In the genomic region with DNA sequence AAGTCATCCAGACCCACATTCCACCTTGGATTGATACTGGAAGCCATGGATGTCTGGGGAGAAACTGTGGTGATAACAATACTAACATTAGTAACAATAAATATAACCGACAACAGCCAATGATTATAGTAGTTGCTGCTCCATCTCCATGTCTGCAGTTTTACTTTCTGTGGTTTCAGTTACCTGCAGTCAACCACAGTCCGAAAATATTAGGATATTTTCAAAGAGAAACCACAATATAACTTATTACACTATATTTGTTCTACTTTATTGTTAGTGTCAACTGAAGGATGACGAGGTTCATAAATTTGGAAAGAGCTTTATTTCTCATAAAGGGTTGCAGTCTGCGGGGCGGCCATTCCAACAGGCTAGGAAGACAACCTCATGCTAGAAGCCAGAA, we compare ENCODE assay signal across 24 cellular contexts.
"Had no signal": no experiment of that assay in that cellular context is flagged by ENCODE, and none has a peak within 500 bp of the region (broad histone marks: within the 10 kb centered on the region; RNA-seq: fewer than 3 reads in every experiment).

No MANE protein-coding gene starts in this region.

- FAIRE-seq: endothelial cell of umbilical vein, frontal cortex, kidney had no signal

- H3K4me3 ChIP-seq: coronary artery, lung, stomach, tibial artery had no signal

- H3K9ac ChIP-seq: parathyroid adenoma had no signal

- H3K27ac ChIP-seq: coronary artery, neutrophil, parathyroid adenoma, stomach, tibial artery had no signal

- H3K36me3 ChIP-seq: neutrophil, stomach, tibial artery had no signal

- H2AFZ ChIP-seq: parathyroid adenoma had no signal

- H3K4me3 Mint-ChIP-seq: memory B cell; natural killer cell treated with Interleukin-12 subunit alpha and Interleukin-12 subunit beta and Interleukin-15 and Interleukin-18, amount 100 ng/mL, for 72 hours; stimulated activated effector memory CD8-positive, alpha-beta T cell treated with anti-CD3 and anti-CD28 coated beads, Interleukin-12 subunit alpha, Interleukin-12 subunit beta, amount 100 ng/mL, for 72 hours had no signal

- DNase-seq: dermis blood vessel endothelial cell; effector memory CD4-positive, alpha-beta T cell; erythroblast; hypothalamus; kidney; stimulated activated CD4-positive, alpha-beta T cell treated with anti-CD3 and anti-CD28 coated beads, Interleukin-2, amount 100 ng/mL, for 24 hours; stimulated activated CD4-positive, alpha-beta T cell treated with anti-CD3 and anti-CD28 coated beads, Interleukin-4, amount 100 ng/mL, for 24 hours; stimulated activated naive CD4-positive, alpha-beta T cell treated with Interleukin-2 at 50 U/mL for 16 hours; stomach; tibial artery had no signal

- H3K4me1 ChIP-seq: parathyroid adenoma had no signal

- ATAC-seq: left lobe of liver; natural killer cell treated with Interleukin-12 subunit alpha and Interleukin-12 subunit beta and Interleukin-15 and Interleukin-18, amount 100 ng/mL, for 72 hours; sciatic nerve; stimulated activated effector memory CD8-positive, alpha-beta T cell treated with anti-CD3 and anti-CD28 coated beads, Interleukin-12 subunit alpha, Interleukin-12 subunit beta, amount 100 ng/mL, for 72 hours had no signal

- H3K27me3 Mint-ChIP-seq: memory B cell, progenitor cell of endocrine pancreas had no signal

- H3K9me3 Mint-ChIP-seq: natural killer cell treated with Interleukin-12 subunit alpha and Interleukin-12 subunit beta and Interleukin-15 and Interleukin-18, amount 100 ng/mL, for 72 hours; neural crest cell; stimulated activated effector memory CD8-positive, alpha-beta T cell treated with anti-CD3 and anti-CD28 coated beads, Interleukin-12 subunit alpha, Interleukin-12 subunit beta, amount 100 ng/mL, for 72 hours; type B pancreatic cell had no signal

- H3K27me3 ChIP-seq: stomach, tibial artery had no signal

- H3K36me3 Mint-ChIP-seq: natural killer cell treated with Interleukin-12 subunit alpha and Interleukin-12 subunit beta and Interleukin-15 and Interleukin-18, amount 100 ng/mL, for 72 hours; type B pancreatic cell had no signal

- H3K9me3 ChIP-seq: neutrophil, stomach, tibial artery had no signal

- H3K27ac Mint-ChIP-seq: progenitor cell of endocrine pancreas; stimulated activated effector memory CD8-positive, alpha-beta T cell treated with anti-CD3 and anti-CD28 coated beads, Interleukin-12 subunit alpha, Interleukin-12 subunit beta, amount 100 ng/mL, for 72 hours had no signal
